ENCODE assay signal across 23 cellular contexts in the genomic region with DNA sequence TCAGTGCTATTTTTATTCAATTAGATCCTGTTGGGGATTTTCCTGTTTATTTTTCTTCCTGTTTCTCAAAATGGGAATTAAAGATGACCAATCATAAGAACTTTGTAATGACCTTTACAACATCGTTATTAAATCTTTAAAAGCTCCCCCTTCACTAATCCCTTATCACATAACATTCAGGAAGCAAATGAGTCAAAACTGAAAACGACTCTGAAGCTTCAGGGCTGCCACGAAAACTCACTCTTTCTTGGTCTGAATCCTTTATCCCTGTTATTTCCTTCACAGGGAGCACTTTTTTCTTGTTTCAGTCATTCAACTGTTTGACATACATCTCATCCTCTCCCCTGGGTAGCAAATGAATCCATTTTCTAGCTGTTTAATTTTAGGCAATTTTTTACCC.
A peak's percentile ranks its signal among the peaks of the same experiment; 100 is the strongest.
DNase-seq lines count a peak whose midpoint lies in the region; ATAC-seq, FAIRE-seq and TF ChIP-seq lines count a peak whose summit lies in the region.
"Had no signal": no experiment of that assay in that cellular context is flagged by ENCODE, and none has a peak within 500 bp of the region (broad histone marks: within the 10 kb centered on the region; RNA-seq: fewer than 3 reads in every experiment).

No MANE protein-coding gene starts in this region.

- no peak overlapping the region for H3K4me3 ChIP-seq in heart left ventricle
- no peak overlapping the region for H3K4me3 ChIP-seq in endothelial cell of umbilical vein (replicated peaks in 1 of 3; ENCODE audit: insufficient read depth in 1 of 3, low read depth in 1 of 3, low read length in 3 of 3)
- H3K4me3 ChIP-seq in smooth muscle cell: no peak overlapping the region
- no peak overlapping the region for H3K4me3 ChIP-seq in esophagus muscularis mucosa

- H3K9ac ChIP-seq in endothelial cell of umbilical vein (replicated peaks; ENCODE audit: extremely low read depth, insufficient read depth, low read length) (no peak overlapping the region), smooth muscle cell (ENCODE audit: low read depth) (no peak overlapping the region)

- no peaks in the 10 kb centered on the region for H3K4me1 Mint-ChIP-seq in glutamatergic neuron (ENCODE audit: low read depth, unreplicated experiment)

- dilution Hi-C loops in endothelial cell of umbilical vein (cut with MboI; ENCODE audit: extremely low pct_ligation_motif_present, low sequenced_read_pairs): no loop called here

- no peaks in the 10 kb centered on the region for H3F3A ChIP-seq in smooth muscle cell (ENCODE audit: low read depth)

- ATAC-seq in heart left ventricle (no peak), left cardiac atrium (no peak), HG03432 (IDR thresholded peaks at IDR 0.05; ENCODE audit: unreplicated experiment) (peak; percentile 61)
- ATAC-seq: Panc1 had no signal

- H3K9me3 ChIP-seq in heart left ventricle (no peaks in the 10 kb centered on the region), endothelial cell of umbilical vein (replicated peaks; ENCODE audit: control insufficient read depth, insufficient read depth, low read length) (no peaks in the 10 kb centered on the region), smooth muscle cell (replicated peaks; ENCODE audit: low read depth) (no peaks in the 10 kb centered on the region), esophagus muscularis mucosa (no peaks in the 10 kb centered on the region)
- H3K9me3 ChIP-seq: BE2C had no signal

- no TSS peak for BruUV-seq in endothelial cell of umbilical vein (replicated peaks; lab: Mats Ljungman, UMichigan)

- peak; percentile 38 for FAIRE-seq in endothelial cell of umbilical vein (lab: Jason Lieb, UNC)

- peaks cover 16% of the 10 kb centered on the region for H3K36me3 Mint-ChIP-seq in glutamatergic neuron (ENCODE audit: unreplicated experiment)
- H3K36me3 Mint-ChIP-seq: CD4-positive, CD25-positive, alpha-beta regulatory T cell had no signal

- H3K36me3 ChIP-seq in heart left ventricle: no peaks in the 10 kb centered on the region
- H3K36me3 ChIP-seq in endothelial cell of umbilical vein (ENCODE audit: control insufficient read depth in 2 of 2, extremely low read depth in 1 of 2, insufficient read depth in 2 of 2, low read length in 2 of 2): no peaks in the 10 kb centered on the region
- H3K36me3 ChIP-seq in smooth muscle cell (ENCODE audit: low read depth): no peaks in the 10 kb centered on the region
- no peaks in the 10 kb centered on the region for H3K36me3 ChIP-seq in esophagus muscularis mucosa
- H3K36me3 ChIP-seq: BE2C had no signal

- no peaks in the 10 kb centered on the region for H3K27me3 ChIP-seq in heart left ventricle
- H3K27me3 ChIP-seq in endothelial cell of umbilical vein (ENCODE audit: control insufficient read depth in 2 of 2, insufficient read depth in 2 of 2, low read length in 2 of 2): no peaks in the 10 kb centered on the region
- H3K27me3 ChIP-seq in smooth muscle cell (ENCODE audit: low read depth): no peaks in the 10 kb centered on the region
- no peaks in the 10 kb centered on the region for H3K27me3 ChIP-seq in esophagus muscularis mucosa
- H3K27me3 ChIP-seq: BE2C had no signal

- WGBS in heart left ventricle, 4 donors: 32 to 49% (median 41%) methylated on average over 3 of the region's 3 CpGs
- 39% methylated on average over 3 of the region's 3 CpGs for WGBS in smooth muscle cell (ENCODE audit: low lambda C conversion rate)
- WGBS in esophagus muscularis mucosa: 53% methylated on average over 3 of the region's 3 CpGs

- peak overlapping the region; percentile 53 for H3K4me2 ChIP-seq in endothelial cell of umbilical vein (ENCODE audit: insufficient read depth, low read length)
- H3K4me2 ChIP-seq in smooth muscle cell: peak overlapping the region; percentile 16

- intact Hi-C loops in heart left ventricle (cut with DNase I): no loop called here
- intact Hi-C loops in left cardiac atrium (cut with DNase I): no loop called here
- intact Hi-C loops in endothelial cell of umbilical vein (cut with micrococcal nuclease): no loop called here
- intact Hi-C loops in esophagus muscularis mucosa (cut with DNase I): no loop called here

- H3K4me1 ChIP-seq in heart left ventricle (peaks cover 0 to 13% (median 5%) of the 10 kb centered on the region in 12 donors), endothelial cell of umbilical vein (ENCODE audit: control insufficient read depth, extremely low read depth, insufficient read depth, low read length) (peaks cover 6% of the 10 kb centered on the region), smooth muscle cell (ENCODE audit: low read depth) (no peaks in the 10 kb centered on the region), esophagus muscularis mucosa (no peaks in the 10 kb centered on the region)
- H3K4me1 ChIP-seq: BE2C had no signal

- CTCF ChIA-PET in endothelial cell of umbilical vein (lab: Charles Lee): interaction anchor here (0.9 to 1.1 kb wide), 2 partner anchors 18 to 47 kb away, joined by 3 to 4 read pairs; no protein-coding TSS in a partner anchor

- POLR2A ChIA-PET in endothelial cell of umbilical vein (lab: Charles Lee): no interaction called here

- no peak for TF ChIP-seq POLR2A in heart left ventricle (IDR thresholded peaks at IDR 0.05)
- TF ChIP-seq POLR2A in endothelial cell of umbilical vein (IDR thresholded peaks at IDR 0.05; ENCODE audit: low read depth, low read length): no peak
- TF ChIP-seq POLR2A in esophagus muscularis mucosa (IDR thresholded peaks at IDR 0.05; ENCODE audit: low read depth): no peak

- H3K9me3 Mint-ChIP-seq in glutamatergic neuron (ENCODE audit: unreplicated experiment): peaks cover 6% of the 10 kb centered on the region

- no peaks in the 10 kb centered on the region for H3K9me1 ChIP-seq in endothelial cell of umbilical vein (replicated peaks; ENCODE audit: control insufficient read depth, extremely low read depth, insufficient read depth, low read length)

- DNase-seq in heart left ventricle: no peak
- DNase-seq in left cardiac atrium: no peak
- DNase-seq in endothelial cell of umbilical vein (ENCODE audit: low read depth, low spot score): peak; percentile 7
- no peak for DNase-seq in smooth muscle cell (lab: John Stamatoyannopoulos, UW; ENCODE audit: unreplicated experiment)
- DNase-seq in cerebellar nuclear complex (lab: John Stamatoyannopoulos, UW): no peak
- DNase-seq in glutamatergic neuron: no peak
- no peak for DNase-seq in esophagus muscularis mucosa (ENCODE audit: extremely low spot score)
- DNase-seq: BE2C; CD4-positive, CD25-positive, alpha-beta regulatory T cell; DMS153; DND-41; H9; IMR-90; KG1; MM.1S; NCI-H1694; NCI-H2029 treated with DMSO at 0.1 percent for 48 hours; NCI-H446 treated with DMSO at 0.1 percent for 48 hours; NCI-H526; SHP77 treated with DMSO at 0.1 percent for 48 hours had no signal

- H2AFZ ChIP-seq in endothelial cell of umbilical vein (ENCODE audit: low read depth, low read length): peak overlapping the region; percentile 40
- H2AFZ ChIP-seq in smooth muscle cell (ENCODE audit: low read depth): peak overlapping the region; percentile 17

- peaks cover 3% of the 10 kb centered on the region for H3K27me3 Mint-ChIP-seq in glutamatergic neuron (ENCODE audit: unreplicated experiment)
- H3K27me3 Mint-ChIP-seq: CD4-positive, CD25-positive, alpha-beta regulatory T cell had no signal

- H4K20me1 ChIP-seq in endothelial cell of umbilical vein (replicated peaks; ENCODE audit: control insufficient read depth, extremely low read depth, insufficient read depth, low read length): no peaks in the 10 kb centered on the region
- H4K20me1 ChIP-seq in smooth muscle cell (ENCODE audit: low read depth): no peaks in the 10 kb centered on the region

- H3K27ac Mint-ChIP-seq in glutamatergic neuron (ENCODE audit: unreplicated experiment): no peak overlapping the region
- H3K27ac Mint-ChIP-seq: CD4-positive, CD25-positive, alpha-beta regulatory T cell had no signal

- no peak overlapping the region for H3K4me3 Mint-ChIP-seq in glutamatergic neuron (ENCODE audit: unreplicated experiment)
- H3K4me3 Mint-ChIP-seq: CD4-positive, CD25-positive, alpha-beta regulatory T cell; H9 had no signal

- no peak for TF ChIP-seq EP300 in esophagus muscularis mucosa (IDR thresholded peaks at IDR 0.05)

- no peaks in the 10 kb centered on the region for H3K79me2 ChIP-seq in endothelial cell of umbilical vein (ENCODE audit: control insufficient read depth, insufficient read depth, low read length)
- H3K79me2 ChIP-seq in smooth muscle cell (ENCODE audit: low read depth): no peaks in the 10 kb centered on the region

- H3K27ac ChIP-seq in heart left ventricle (peak overlapping the region in 8 of 12 donors; percentile 4 to 43 (median 12)), endothelial cell of umbilical vein (ENCODE audit: insufficient read depth, low read depth, low read length) (no peak overlapping the region), smooth muscle cell (ENCODE audit: low read depth) (peak overlapping the region; percentile 20), esophagus muscularis mucosa (replicated peaks in 1 of 4) (no peak overlapping the region)
- H3K27ac ChIP-seq: 22Rv1 had no signal

- no peak for TF ChIP-seq CTCF in heart left ventricle (IDR thresholded peaks at IDR 0.05)
- TF ChIP-seq CTCF in endothelial cell of umbilical vein (IDR thresholded peaks at IDR 0.05; ENCODE audit: extremely low read depth in 1 of 2, insufficient read depth in 1 of 2, low read depth in 1 of 2, low read length in 2 of 2): no peak
- TF ChIP-seq CTCF in smooth muscle cell (IDR thresholded peaks at IDR 0.05; ENCODE audit: borderline replicate concordance, insufficient read depth, poor library complexity, severe bottlenecking): no peak
- no peak for TF ChIP-seq CTCF in glutamatergic neuron (IDR thresholded peaks at IDR 0.05; ENCODE audit: partially characterized antibody, unreplicated experiment)
- no peak for TF ChIP-seq CTCF in esophagus muscularis mucosa (IDR thresholded peaks at IDR 0.05)

TF ChIP-seq in endothelial cell of umbilical vein, 7 proteins besides CTCF, POLR2A, EP300 and RAD21:
- peak; percentile 7 for TF ChIP-seq FOS (IDR thresholded peaks at IDR 0.05; ENCODE audit: borderline replicate concordance, insufficient read depth, low read length)
- no peak for TF ChIP-seq POLR2AphosphoS5 (IDR thresholded peaks at IDR 0.05; ENCODE audit: insufficient read depth, low read depth, low read length)
TF ChIP-seq in endothelial cell of umbilical vein: peak in this region for 1.

Comparison
In these comparisons a context has a peak if more than half of its experiments do, and no peak if none do; other contexts are left out.
1. H3K27ac ChIP-seq: peak in heart left ventricle (8 of 12) and smooth muscle cell (single experiment); none in endothelial cell of umbilical vein (single experiment) and esophagus muscularis mucosa (0 of 4).